Comparison of ENCODE assay signal across 9 cellular contexts in genomic region chr7:23468721-23469149, GRCh38. TPM values are rescaled to one million over a fixed set of nuclear protein-coding genes. Genes with fewer than 3 reads are reported as not detected.
A peak's percentile ranks its signal among the peaks of the same experiment; 100 is the strongest.
DNase-seq lines count a peak whose midpoint lies in the region; ATAC-seq, FAIRE-seq and TF ChIP-seq lines count a peak whose summit lies in the region.
"Had no signal": no experiment of that assay in that cellular context is flagged by ENCODE, and none has a peak within 500 bp of the region (broad histone marks: within the 10 kb centered on the region; RNA-seq: fewer than 3 reads in every experiment).

No MANE protein-coding gene starts in this region.

- no peak for FAIRE-seq in keratinocyte (lab: Jason Lieb, UNC)

- H3K9me3 ChIP-seq in HUES64 (ENCODE audit: insufficient read depth, low read depth, low read length), result no peaks in the 10 kb centered on the region
- H3K9me3 ChIP-seq in keratinocyte (ENCODE audit: control insufficient read depth, low read depth, low read length), result no peaks in the 10 kb centered on the region
- H3K9me3 ChIP-seq in upper lobe of right lung, result no peaks in the 10 kb centered on the region

- H3K79me2 ChIP-seq in keratinocyte (ENCODE audit: control insufficient read depth, insufficient read depth, low read length), result peaks cover 34% of the 10 kb centered on the region
- H3K79me2 ChIP-seq: parathyroid adenoma had no signal

- intact Hi-C loops in upper lobe of right lung (cut with DNase I), result no loop called here

- peak overlapping the region; percentile 85 for H3K9ac ChIP-seq in HUES64 (ENCODE audit: low read depth, low read length)
- peak overlapping the region; percentile 81 for H3K9ac ChIP-seq in keratinocyte (ENCODE audit: control insufficient read depth, extremely low read depth, insufficient read depth, low read length)
- H3K9ac ChIP-seq: parathyroid adenoma had no signal

- H4K20me1 ChIP-seq in keratinocyte (ENCODE audit: control insufficient read depth, extremely low read depth, insufficient read depth, low read length), result no peaks in the 10 kb centered on the region

- DNase-seq in Caki2 (ENCODE audit: low read depth) (peak; percentile 48), keratinocyte (ENCODE audit: low read depth, low spot score) (no peak), upper lobe of right lung (no peak)
- peak; percentile 35 for DNase-seq in activated naive CD4-positive, alpha-beta T cell treated with anti-CD3 and anti-CD28 coated beads, Interleukin-2, amount 50 U/mL, for 16 hours

- ATAC-seq in upper lobe of right lung, result peak; percentile 14
- ATAC-seq in GM18907 (IDR thresholded peaks at IDR 0.05; ENCODE audit: unreplicated experiment), result no peak
- ATAC-seq in HG03280 (IDR thresholded peaks at IDR 0.05; ENCODE audit: unreplicated experiment), result no peak
- no peak for ATAC-seq in HG02981 (IDR thresholded peaks at IDR 0.05; ENCODE audit: unreplicated experiment)

- H3K27ac ChIP-seq in HUES64 (ENCODE audit: low read depth, low read length) (peak overlapping the region; percentile 96), keratinocyte (ENCODE audit: control insufficient read depth, insufficient read depth, low read length) (peak overlapping the region; percentile 67), upper lobe of right lung (no peak overlapping the region)
- H3K27ac ChIP-seq: parathyroid adenoma had no signal

- in situ Hi-C loops in Caki2 (cut with HindIII; ENCODE audit: low pct_unique_long_range_greater_than_20kb, low sequenced_read_pairs), result no loop called here

- H3K4me1 ChIP-seq in HUES64 (ENCODE audit: insufficient read depth, low read length) (peaks cover 37% of the 10 kb centered on the region), keratinocyte (ENCODE audit: control insufficient read depth, extremely low read depth, insufficient read depth, low read length) (peaks cover 21% of the 10 kb centered on the region), upper lobe of right lung (peaks cover 34% of the 10 kb centered on the region)
- H3K4me1 ChIP-seq: parathyroid adenoma had no signal

- TF ChIP-seq CTCF in keratinocyte (optimal IDR thresholded peaks at IDR 0.05 in 1 of 3, IDR thresholded peaks at IDR 0.05 in 1 of 3, conservative IDR thresholded peaks at IDR 0.05 in 1 of 3; ENCODE audit: extremely low read depth in 1 of 3, insufficient read depth in 2 of 3, low read length in 3 of 3), result no peak
- no peak for TF ChIP-seq CTCF in upper lobe of right lung (IDR thresholded peaks at IDR 0.05)

- dilution Hi-C loops in keratinocyte (cut with MboI; ENCODE audit: extremely low pct_ligation_motif_present, low sequenced_read_pairs), result no loop called here

- under 1% methylated on average over 29 of the region's 29 CpGs for WGBS in HUES64

- H3K9me1 ChIP-seq in keratinocyte (ENCODE audit: control insufficient read depth, extremely low read depth, insufficient read depth, low read length), result no peaks in the 10 kb centered on the region

- H3K4me3 ChIP-seq in HUES64 (ENCODE audit: low read length), result peak overlapping the region; percentile 84
- H3K4me3 ChIP-seq in keratinocyte (ENCODE audit: control insufficient read depth in 2 of 3, extremely low read depth in 1 of 3, insufficient read depth in 2 of 3, low read depth in 1 of 3, low read length in 3 of 3), result peak overlapping the region; percentile 60 to 86 (median 66)
- H3K4me3 ChIP-seq in upper lobe of right lung, result peak overlapping the region; percentile 33

- H3K27me3 ChIP-seq in HUES64 (ENCODE audit: insufficient read depth, low read length) (no peaks in the 10 kb centered on the region), keratinocyte (ENCODE audit: control insufficient read depth, extremely low read depth, insufficient read depth, low read length) (peaks cover 52% of the 10 kb centered on the region), upper lobe of right lung (peaks cover 99% of the 10 kb centered on the region)

- H3K36me3 ChIP-seq in HUES64 (ENCODE audit: insufficient read depth, low read length) (no peaks in the 10 kb centered on the region), keratinocyte (ENCODE audit: control insufficient read depth in 2 of 2, extremely low read depth in 1 of 2, insufficient read depth in 2 of 2, low read length in 2 of 2) (no peaks in the 10 kb centered on the region), upper lobe of right lung (no peaks in the 10 kb centered on the region)

- peak overlapping the region; percentile 76 for H3K4me2 ChIP-seq in keratinocyte (ENCODE audit: control insufficient read depth, extremely low read depth, insufficient read depth, low read depth, low read length)

- no peak overlapping the region for H2AFZ ChIP-seq in keratinocyte (ENCODE audit: control insufficient read depth, low read length)
- H2AFZ ChIP-seq: parathyroid adenoma had no signal

RNA-seq across cellular contexts. Expression of gene IGF2BP3, which starts 1.6 kb away (rescaled TPM):
- 68.3 and 72.6 TPM in 2 replicates for total RNA-seq in Caki2 (2014; rRNA removed; shearing (Covaris generic); ENCODE audit: low replicate concordance)
- 83.9 TPM for polyA plus RNA-seq in HUES64 (2013, experiment 1 of 2)
- polyA plus RNA-seq in HUES64 (2013, experiment 2 of 2), result 103 TPM
- polyA plus RNA-seq in keratinocyte, result 13.8 to 22.3 TPM (median 18.9 TPM) in 3 replicates
- 10.3 TPM for polyA plus RNA-seq in keratinocyte (2011; ENCODE audit: low read depth)
- polyA plus RNA-seq in keratinocyte (2011; cell fraction: cytosol; rRNA removed), result 13.8 and 24.9 TPM in 2 replicates
- polyA plus RNA-seq in keratinocyte (2011; cell fraction: nucleus; rRNA removed), result 37.7 and 39.3 TPM in 2 replicates
- polyA plus RNA-seq in keratinocyte (2012; ENCODE audit: low replicate concordance), result 9.0 and 12.3 TPM in 2 replicates
- 19.7 to 35.3 TPM (median 34.1 TPM) in 3 replicates for polyA minus RNA-seq in keratinocyte
- 24.7 TPM for polyA minus RNA-seq in keratinocyte (2011; cell fraction: cytosol; rRNA and poly(A)+ RNA removed)
- 29.8 and 57.0 TPM in 2 replicates for polyA minus RNA-seq in keratinocyte (2011; cell fraction: nucleus; rRNA and poly(A)+ RNA removed)
- total RNA-seq in upper lobe of right lung, result 3.3 TPM

Comparison
In these comparisons a context has a peak if more than half of its experiments do, and no peak if none do; other contexts are left out.
1. DNase-seq: peak in Caki2 (single experiment) and activated naive CD4-positive, alpha-beta T cell treated with anti-CD3 and anti-CD28 coated beads, Interleukin-2, amount 50 U/mL, for 16 hours (single experiment); none in keratinocyte (single experiment) and upper lobe of right lung (single experiment).
2. H3K4me3 ChIP-seq: peak in every context shown above with its lines; median percentile 84 in HUES64; 66 in keratinocyte; 33 in upper lobe of right lung.
3. RNA of gene IGF2BP3, which starts 1.6 kb away (total RNA-seq): 68.3 to 72.6 TPM in Caki2; 3.3 TPM in upper lobe of right lung (single experiment); every median in the first group is over 10 times any median in the second.